ENCODE assay signal across 10 cellular contexts in genomic region chr15:100764778-100765457, GRCh38.
DNase-seq lines count a peak whose midpoint lies in the region; TF ChIP-seq lines count a peak whose summit lies in the region.
"Had no signal": no experiment of that assay in that cellular context is flagged by ENCODE, and none has a peak within 500 bp of the region (broad histone marks: within the 10 kb centered on the region; RNA-seq: fewer than 3 reads in every experiment).

No MANE protein-coding gene starts in this region.

- H3K9ac ChIP-seq in fibroblast of lung (ENCODE audit: insufficient read depth, low read length) = no peak overlapping the region

- DNase-seq in GM10248 (ENCODE audit: extremely low spot score) (peak; percentile 10), NCI-H2227 (lab: John Stamatoyannopoulos, UW; ENCODE audit: unreplicated experiment) (peak; percentile 12), fibroblast of lung (ENCODE audit: low read depth in 2 of 2) (peak; percentile 78 to 95), skeletal muscle cell (ENCODE audit: low read depth) (peak; percentile 69), NCI-H1694 (lab: John Stamatoyannopoulos, UW) (no peak)
- DNase-seq in activated CD8-positive, alpha-beta memory T cell treated with anti-CD3 and anti-CD28 coated beads, Interleukin-2, amount 50 U/mL, for 48 hours = no peak
- DNase-seq in activated CD4-positive, alpha-beta T cell treated with anti-CD3 and anti-CD28 coated beads, Interleukin-2, amount 50 U/mL, for 4 hours = no peak
- DNase-seq: activated CD4-positive, alpha-beta T cell treated with anti-CD3 and anti-CD28 coated beads, Interleukin-2, amount 50 U/mL, for 1 hour; amygdala; NCI-H1930 had no signal

- H3K4me2 ChIP-seq in fibroblast of lung (ENCODE audit: extremely low read depth, insufficient read depth, low read length) = no peak overlapping the region

- no peak overlapping the region for H2AFZ ChIP-seq in fibroblast of lung (ENCODE audit: low read length)

- H3K27ac ChIP-seq in fibroblast of lung (ENCODE audit: insufficient read depth, low read length) = no peak overlapping the region

- no peaks in the 10 kb centered on the region for H3K9me3 ChIP-seq in fibroblast of lung (ENCODE audit: control insufficient read depth, insufficient read depth, low read depth, low read length)

- CTCF ChIA-PET in GM10248 (lab: Yijun Ruan, JAX) = interaction anchor here (0.9 to 1.5 kb wide), 4 partner anchors 80 to 243 kb away, joined by 3 to 4 read pairs (median 3); no protein-coding TSS in a partner anchor

- H3K79me2 ChIP-seq in fibroblast of lung (ENCODE audit: control insufficient read depth, insufficient read depth, low read length) = no peaks in the 10 kb centered on the region

- H3K4me3 ChIP-seq in fibroblast of lung (replicated peaks in 1 of 4; ENCODE audit: control extremely low read depth in 1 of 4, insufficient read depth in 1 of 4, low read depth in 3 of 4, low read length in 4 of 4) (no peak overlapping the region), skeletal muscle cell (ENCODE audit: low read depth, low read length) (no peak overlapping the region)

- POLR2A ChIA-PET in GM10248 (lab: Yijun Ruan, JAX) = no interaction called here

- no peaks in the 10 kb centered on the region for H3K36me3 ChIP-seq in fibroblast of lung (ENCODE audit: control insufficient read depth, insufficient read depth, low read length)

- no peaks in the 10 kb centered on the region for H4K20me1 ChIP-seq in fibroblast of lung (ENCODE audit: control insufficient read depth, extremely low read depth, insufficient read depth, low read length)

- peaks cover 3% of the 10 kb centered on the region for H3K4me1 ChIP-seq in fibroblast of lung (ENCODE audit: control insufficient read depth, extremely low read depth, insufficient read depth, low read length)

- H3K27me3 ChIP-seq in fibroblast of lung (ENCODE audit: control insufficient read depth, insufficient read depth, low read length) = no peaks in the 10 kb centered on the region

- TF ChIP-seq CTCF in GM10248 (IDR thresholded peaks at IDR 0.05; ENCODE audit: control extremely low read depth, extremely low read depth, low read depth, missing control alignments) = no peak
- no peak for TF ChIP-seq CTCF in fibroblast of lung (conservative IDR thresholded peaks at IDR 0.05 in 1 of 2, IDR thresholded peaks at IDR 0.05 in 1 of 2; ENCODE audit: low read depth in 1 of 2, low read length in 2 of 2)

Comparison
In these comparisons a context has a peak if more than half of its experiments do, and no peak if none do; other contexts are left out.
1. DNase-seq: peak in GM10248 (single experiment), NCI-H2227 (single experiment), fibroblast of lung (2 of 2) and skeletal muscle cell (single experiment); none in NCI-H1694 (single experiment), activated CD8-positive, alpha-beta memory T cell treated with anti-CD3 and anti-CD28 coated beads, Interleukin-2, amount 50 U/mL, for 48 hours (single experiment) and activated CD4-positive, alpha-beta T cell treated with anti-CD3 and anti-CD28 coated beads, Interleukin-2, amount 50 U/mL, for 4 hours (0 of 2).